Comparison of ENCODE assay signal across 1 cellular context in genomic region chr15:68315035-68315434, GRCh38.
TF ChIP-seq lines count a peak whose summit lies in the region.

No MANE protein-coding gene starts in this region.

TF ChIP-seq in HepG2, 621 proteins besides CTCF, POLR2A, EP300 and RAD21 (continued from another document):
- TF ChIP-seq, protein P1, sequence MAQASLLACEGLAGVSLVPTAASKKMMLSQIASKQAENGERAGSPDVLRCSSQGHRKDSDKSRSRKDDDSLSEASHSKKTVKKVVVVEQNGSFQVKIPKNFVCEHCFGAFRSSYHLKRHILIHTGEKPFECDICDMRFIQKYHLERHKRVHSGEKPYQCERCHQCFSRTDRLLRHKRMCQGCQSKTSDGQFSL (CRISPR knock-in tag; IDR thresholded peaks at IDR 0.05): no peak
